Comparison of ENCODE assay signal across 9 cellular contexts in genomic region chr20:23143098-23143497, GRCh38.
DNase-seq lines count a peak whose midpoint lies in the region; ATAC-seq and TF ChIP-seq lines count a peak whose summit lies in the region.
"Had no signal": no experiment of that assay in that cellular context is flagged by ENCODE, and none has a peak within 500 bp of the region (broad histone marks: within the 10 kb centered on the region; RNA-seq: fewer than 3 reads in every experiment).

No MANE protein-coding gene starts in this region.

- peaks cover 79 to 87% of the 10 kb centered on the region in 2 experiments for H3K4me1 ChIP-seq in neutrophil (ENCODE audit: control insufficient read depth in 1 of 2, insufficient read depth in 1 of 2, low read depth in 1 of 2, low read length in 1 of 2)
- H3K4me1 ChIP-seq: uterus had no signal

- peak overlapping the region; percentile 81 for H3K27ac ChIP-seq in RWPE1
- H3K27ac ChIP-seq in neutrophil: peak overlapping the region; percentile 99

- no peaks in the 10 kb centered on the region for H3K9me3 ChIP-seq in neutrophil
- H3K9me3 ChIP-seq: uterus had no signal

- TF ChIP-seq CTCF in RWPE1 (conservative IDR thresholded peaks at IDR 0.05; ENCODE audit: low read depth) (no peak), neutrophil (IDR thresholded peaks at IDR 0.05) (peak; percentile 33)

- POLR2A ChIA-PET in RWPE1 (lab: Yijun Ruan, JAX; ENCODE audit: low non-redundant PET): no interaction called here

- CTCF ChIA-PET in RWPE1 (lab: Yijun Ruan, JAX): interaction anchor here (0.6 kb wide), 1 partner anchor 20 kb away, joined by 3 read pairs; no protein-coding TSS in a partner anchor

- peak overlapping the region; percentile 7 to 38 for H3K4me3 ChIP-seq in neutrophil (ENCODE audit: low read depth in 1 of 2, low read length in 1 of 2)
- H3K4me3 ChIP-seq: uterus had no signal

- no peaks in the 10 kb centered on the region for H3K36me3 ChIP-seq in neutrophil
- H3K36me3 ChIP-seq: uterus had no signal

- ATAC-seq in HG03457 (IDR thresholded peaks at IDR 0.05; ENCODE audit: unreplicated experiment) (no peak), HG02970 (IDR thresholded peaks at IDR 0.05; ENCODE audit: low FRiP score, unreplicated experiment) (no peak)

- DNase-seq in HCEC 1CT (peak; percentile 91), RWPE1 (ENCODE audit: low spot score) (peak; percentile 80), epidermal melanocyte (ENCODE audit: insufficient read length, low spot score) (peak; percentile 59), NCI-H345 (lab: John Stamatoyannopoulos, UW) (no peak), NCI-H146 (lab: John Stamatoyannopoulos, UW) (no peak)

- H3K27me3 ChIP-seq in neutrophil: no peaks in the 10 kb centered on the region
- H3K27me3 ChIP-seq: uterus had no signal

Comparison
In these comparisons a context has a peak if more than half of its experiments do, and no peak if none do; other contexts are left out.
1. DNase-seq: peak in HCEC 1CT (single experiment), RWPE1 (single experiment) and epidermal melanocyte (single experiment); none in NCI-H345 (single experiment) and NCI-H146 (single experiment).